Comparison of ENCODE assay signal across 8 cellular contexts in the genomic region with DNA sequence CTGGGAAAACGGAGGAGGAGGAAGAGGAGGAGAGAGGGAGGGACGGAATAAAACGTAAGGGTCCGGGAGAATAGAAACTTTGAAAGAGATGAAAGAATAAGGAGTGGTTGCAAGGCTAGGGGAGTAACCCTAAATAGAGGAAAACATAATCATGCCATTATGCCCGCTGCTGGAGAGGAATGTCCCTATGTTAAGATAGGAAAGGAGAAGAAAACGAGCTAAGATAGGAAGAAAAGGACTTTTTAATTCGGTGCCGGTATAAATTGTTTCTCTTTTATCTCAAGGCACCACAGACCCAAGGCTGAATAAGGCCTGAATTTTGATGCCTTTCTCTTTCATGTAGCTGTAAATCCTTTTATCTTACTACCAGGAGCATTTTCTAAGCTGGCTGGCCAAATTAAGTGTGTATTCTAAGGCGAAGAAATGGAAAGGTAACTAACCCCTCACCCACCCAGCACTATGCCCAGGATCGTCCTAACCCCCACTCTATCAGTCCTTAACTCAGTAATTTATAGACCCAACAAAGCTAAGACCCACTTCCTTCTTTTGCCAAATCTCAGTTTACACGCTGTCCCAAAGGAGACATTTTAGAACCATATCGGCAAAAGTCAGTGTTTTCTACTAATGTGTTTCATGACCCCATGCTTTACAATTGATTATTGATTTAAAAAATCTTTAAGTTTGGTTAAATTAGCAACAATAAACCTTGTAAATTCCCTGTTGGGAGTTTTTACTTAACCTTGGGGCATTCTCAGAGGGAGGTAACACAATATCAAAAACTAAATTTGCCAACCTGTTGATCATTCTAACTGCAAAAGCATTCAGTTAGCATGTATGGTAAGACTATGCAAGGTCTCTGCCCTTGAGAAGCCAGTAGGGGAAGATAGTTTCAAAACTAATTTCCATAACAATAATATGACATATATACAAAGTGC. TPM values are rescaled to one million over a fixed set of nuclear protein-coding genes. Genes with fewer than 3 reads are reported as not detected.
DNase-seq lines count a peak whose midpoint lies in the region; ATAC-seq and TF ChIP-seq lines count a peak whose summit lies in the region.

No MANE protein-coding gene starts in this region.

- no peak for TF ChIP-seq RAD21 in SK-N-SH (IDR thresholded peaks at IDR 0.05; ENCODE audit: low read length)

- peak overlapping the region; percentile 99 for H3K4me3 Mint-ChIP-seq in activated T-helper 1 cell treated with anti-CD3 and anti-CD28 coated beads, Interleukin-12 subunit alpha, Interleukin-12 subunit beta, Interleukin-2, Interleukin-4 antibody, amounts not matched to agents 30 ng/mL and 10 ng/mL and 1 ng/mL, durations not matched to agents 14 hours and 24 hours and 36 hours
- peak overlapping the region; percentile 93 to 99 (median 97) for H3K4me3 Mint-ChIP-seq in immature natural killer cell

- peak overlapping the region; percentile 97 for H3K27ac Mint-ChIP-seq in activated T-helper 1 cell treated with anti-CD3 and anti-CD28 coated beads, Interleukin-12 subunit alpha, Interleukin-12 subunit beta, Interleukin-2, Interleukin-4 antibody, amounts not matched to agents 30 ng/mL and 10 ng/mL and 1 ng/mL, durations not matched to agents 14 hours and 24 hours and 36 hours
- H3K27ac Mint-ChIP-seq in immature natural killer cell, result peak overlapping the region; percentile 93 to 98 (median 96)

- intact Hi-C loops in activated T-helper 1 cell treated with anti-CD3 and anti-CD28 coated beads, Interleukin-12 subunit alpha, Interleukin-12 subunit beta, Interleukin-2, Interleukin-4 antibody, amounts not matched to agents 30 ng/mL and 10 ng/mL and 1 ng/mL, durations not matched to agents 14 hours and 24 hours and 36 hours (cut with micrococcal nuclease), result loop anchor here (1.0 to 5.0 kb wide), 8 partner anchors 42 to 745 kb away; partner anchors contain the start of genes C1GALT1C1, MCTS1, NDUFA1 and RNF113A

- DNase-seq in SK-N-SH (no peak), immature natural killer cell (no peak), superior temporal gyrus (ENCODE audit: extremely low spot score) (peak; percentile 80), NCI-H345 (lab: John Stamatoyannopoulos, UW) (no peak), NCI-H226 (no peak)
- DNase-seq in activated T-helper 1 cell treated with anti-CD3 and anti-CD28 coated beads, Interleukin-12 subunit alpha, Interleukin-12 subunit beta, Interleukin-2, Interleukin-4 antibody, amounts not matched to agents 30 ng/mL and 10 ng/mL and 1 ng/mL, durations not matched to agents 14 hours and 24 hours and 36 hours (ENCODE audit: low spot score), result no peak

- H3K27ac ChIP-seq in SK-N-SH (ENCODE audit: low read depth in 2 of 2, low read length in 1 of 2), result peak overlapping the region; percentile 89 to 96

- H3K36me3 Mint-ChIP-seq in activated T-helper 1 cell treated with anti-CD3 and anti-CD28 coated beads, Interleukin-12 subunit alpha, Interleukin-12 subunit beta, Interleukin-2, Interleukin-4 antibody, amounts not matched to agents 30 ng/mL and 10 ng/mL and 1 ng/mL, durations not matched to agents 14 hours and 24 hours and 36 hours (ENCODE audit: low read depth), result peaks cover 5% of the 10 kb centered on the region
- peaks cover 0 to 5% (median 0%) of the 10 kb centered on the region in 3 donors for H3K36me3 Mint-ChIP-seq in immature natural killer cell

- H3K4me1 ChIP-seq in SK-N-SH (ENCODE audit: control insufficient read depth in 1 of 2, insufficient read depth in 2 of 2, low read depth in 1 of 2, low read length in 1 of 2), result peaks cover 0 to 4% of the 10 kb centered on the region in 2 experiments; a peak in 2 of 4 replicates

- CTCF ChIA-PET in SK-N-SH (lab: Yijun Ruan, JAX), result interaction anchor here (0.6 to 1.3 kb wide), 6 partner anchors 9 to 546 kb away, joined by 3 to 4 read pairs (median 4); partner anchors contain the start of gene MCTS1

- H3K79me2 ChIP-seq in SK-N-SH (ENCODE audit: insufficient read depth), result peaks cover 36% of the 10 kb centered on the region

- no peaks in the 10 kb centered on the region; the same call in 1 of the 2 replicates for H4K20me1 ChIP-seq in SK-N-SH (ENCODE audit: insufficient read depth)

- no peak for ATAC-seq in SK-N-SH treated with all-trans-retinoic acid at 6 μM for 48 hours
- ATAC-seq in HG03095 (IDR thresholded peaks at IDR 0.05; ENCODE audit: unreplicated experiment), result no peak

- peak overlapping the region; percentile 77 to 78 for H3K4me3 ChIP-seq in SK-N-SH (ENCODE audit: low read depth in 2 of 2, low read length in 1 of 2)

- H3K9me2 ChIP-seq in SK-N-SH, result no peaks in the 10 kb centered on the region

- no peak for TF ChIP-seq EP300 in SK-N-SH (IDR thresholded peaks at IDR 0.05; ENCODE audit: borderline replicate concordance in 1 of 2, low read depth in 1 of 2, low read length in 1 of 2)

- peak overlapping the region; percentile 72 for H3K4me2 ChIP-seq in SK-N-SH

- H3F3A ChIP-seq in SK-N-SH (replicated peaks; ENCODE audit: insufficient read depth), result peaks cover 16% of the 10 kb centered on the region

- H3K4me1 Mint-ChIP-seq in activated T-helper 1 cell treated with anti-CD3 and anti-CD28 coated beads, Interleukin-12 subunit alpha, Interleukin-12 subunit beta, Interleukin-2, Interleukin-4 antibody, amounts not matched to agents 30 ng/mL and 10 ng/mL and 1 ng/mL, durations not matched to agents 14 hours and 24 hours and 36 hours (ENCODE audit: low read depth), result peaks cover 26% of the 10 kb centered on the region
- peaks cover 16 to 37% of the 10 kb centered on the region in 2 donors for H3K4me1 Mint-ChIP-seq in immature natural killer cell

- H3K36me3 ChIP-seq in SK-N-SH (replicated peaks in 1 of 2; ENCODE audit: control insufficient read depth in 1 of 2, insufficient read depth in 2 of 2, low read length in 1 of 2), result peaks cover 6 to 11% of the 10 kb centered on the region in 2 experiments

- H3K9me3 ChIP-seq in SK-N-SH, result no peaks in the 10 kb centered on the region

- H2AFZ ChIP-seq in SK-N-SH (ENCODE audit: low read depth), result peak overlapping the region; percentile 90

- no peaks in the 10 kb centered on the region for H3K9me3 Mint-ChIP-seq in activated T-helper 1 cell treated with anti-CD3 and anti-CD28 coated beads, Interleukin-12 subunit alpha, Interleukin-12 subunit beta, Interleukin-2, Interleukin-4 antibody, amounts not matched to agents 30 ng/mL and 10 ng/mL and 1 ng/mL, durations not matched to agents 14 hours and 24 hours and 36 hours
- H3K9me3 Mint-ChIP-seq in immature natural killer cell, result no peaks in the 10 kb centered on the region

- 16% methylated on average over 12 of the region's 12 CpGs for WGBS in SK-N-SH (ENCODE audit: low lambda C conversion rate)

- peak overlapping the region; percentile 97 for H3K9ac ChIP-seq in SK-N-SH

- TF ChIP-seq CTCF in SK-N-SH (IDR thresholded peaks at IDR 0.05), result no peak

- POLR2A ChIA-PET in SK-N-SH (lab: Yijun Ruan, JAX), result interaction anchor here (0.6 to 3.3 kb wide), 4 partner anchors 42 to 101 kb away, joined by 3 to 43 read pairs (median 4); partner anchors contain the start of gene MCTS1

- no peaks in the 10 kb centered on the region for H3K27me3 Mint-ChIP-seq in activated T-helper 1 cell treated with anti-CD3 and anti-CD28 coated beads, Interleukin-12 subunit alpha, Interleukin-12 subunit beta, Interleukin-2, Interleukin-4 antibody, amounts not matched to agents 30 ng/mL and 10 ng/mL and 1 ng/mL, durations not matched to agents 14 hours and 24 hours and 36 hours (ENCODE audit: insufficient read depth)
- H3K27me3 Mint-ChIP-seq in immature natural killer cell (ENCODE audit: low read depth in 3 of 3), result peaks cover 6 to 14% (median 8%) of the 10 kb centered on the region in 3 donors

- H3K27me3 ChIP-seq in SK-N-SH (ENCODE audit: insufficient read depth), result no peaks in the 10 kb centered on the region

TF ChIP-seq in SK-N-SH treated with all-trans-retinoic acid at 6 μM for 48 hours, 23 proteins besides CTCF, POLR2A, EP300 and RAD21 (continues in another document):
- no peak for TF ChIP-seq ESRRG (CRISPR knock-in tag; IDR thresholded peaks at IDR 0.05)
- TF ChIP-seq PPARA (CRISPR knock-in tag; IDR thresholded peaks at IDR 0.05; ENCODE audit: borderline replicate concordance), result no peak
- TF ChIP-seq, protein P1, sequence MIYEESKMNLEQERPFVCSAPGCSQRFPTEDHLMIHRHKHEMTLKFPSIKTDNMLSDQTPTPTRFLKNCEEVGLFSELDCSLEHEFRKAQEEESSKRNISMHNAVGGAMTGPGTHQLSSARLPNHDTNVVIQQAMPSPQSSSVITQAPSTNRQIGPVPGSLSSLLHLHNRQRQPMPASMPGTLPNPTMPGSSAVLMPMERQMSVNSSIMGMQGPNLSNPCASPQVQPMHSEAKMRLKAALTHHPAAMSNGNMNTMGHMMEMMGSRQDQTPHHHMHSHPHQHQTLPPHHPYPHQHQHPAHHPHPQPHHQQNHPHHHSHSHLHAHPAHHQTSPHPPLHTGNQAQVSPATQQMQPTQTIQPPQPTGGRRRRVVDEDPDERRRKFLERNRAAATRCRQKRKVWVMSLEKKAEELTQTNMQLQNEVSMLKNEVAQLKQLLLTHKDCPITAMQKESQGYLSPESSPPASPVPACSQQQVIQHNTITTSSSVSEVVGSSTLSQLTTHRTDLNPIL (CRISPR knock-in tag; IDR thresholded peaks at IDR 0.05; ENCODE audit: low read depth), result no peak
- TF ChIP-seq RARB (CRISPR knock-in tag; IDR thresholded peaks at IDR 0.05), result no peak
- no peak for TF ChIP-seq CSDC2 (CRISPR knock-in tag; IDR thresholded peaks at IDR 0.05)
- TF ChIP-seq ZFP30 (CRISPR knock-in tag; IDR thresholded peaks at IDR 0.05), result no peak
- no peak for TF ChIP-seq ARNTL (CRISPR knock-in tag; IDR thresholded peaks at IDR 0.05; ENCODE audit: borderline replicate concordance, low read depth)
- TF ChIP-seq ZNF565 (CRISPR knock-in tag; conservative IDR thresholded peaks at IDR 0.05; ENCODE audit: low read depth), result no peak

RNA-seq across cellular contexts. Expression of gene CUL4B, which starts 1.1 kb away (rescaled TPM):
- polyA plus RNA-seq in SK-N-SH (2012; rRNA removed) (24.1 and 42.6 TPM in 2 replicates), immature natural killer cell (10 to 100 TPM; 16.8 to 28.7 (median 17.0) TPM)
- 36.9 and 42.2 TPM in 2 replicates for polyA plus RNA-seq in SK-N-SH (2012; cell fraction: cytosol; rRNA removed)
- 43.2 and 107 TPM in 2 replicates for polyA plus RNA-seq in SK-N-SH (2012; cell fraction: nucleus; rRNA removed)
- 25.2 and 26.5 TPM in 2 replicates for total RNA-seq in activated T-helper 1 cell treated with anti-CD3 and anti-CD28 coated beads, Interleukin-12 subunit alpha, Interleukin-12 subunit beta, Interleukin-2, Interleukin-4 antibody, amounts not matched to agents 30 ng/mL and 10 ng/mL and 1 ng/mL, durations not matched to agents 14 hours and 24 hours and 36 hours

RNA-seq across cellular contexts. Expression of gene MCTS1, which starts 42.0 kb away (rescaled TPM):
- polyA plus RNA-seq in SK-N-SH (2012; rRNA removed), result 62.1 and 78.7 TPM in 2 replicates
- polyA plus RNA-seq in SK-N-SH (2012; cell fraction: cytosol; rRNA removed), result 99.2 and 124 TPM in 2 replicates
- 25.2 and 52.2 TPM in 2 replicates for polyA plus RNA-seq in SK-N-SH (2012; cell fraction: nucleus; rRNA removed)
- 67.3 and 70.1 TPM in 2 replicates for total RNA-seq in activated T-helper 1 cell treated with anti-CD3 and anti-CD28 coated beads, Interleukin-12 subunit alpha, Interleukin-12 subunit beta, Interleukin-2, Interleukin-4 antibody, amounts not matched to agents 30 ng/mL and 10 ng/mL and 1 ng/mL, durations not matched to agents 14 hours and 24 hours and 36 hours
- polyA plus RNA-seq in immature natural killer cell, result 10 to 100 TPM; 64.7 to 80.5 (median 70.3) TPM
